In genomic region chr2:3008551-3009498, GRCh38 we compare ENCODE assay signal across 23 cellular contexts.
DNase-seq lines count a peak whose midpoint lies in the region; FAIRE-seq and TF ChIP-seq lines count a peak whose summit lies in the region.
"Had no signal": no experiment of that assay in that cellular context is flagged by ENCODE, and none has a peak within 500 bp of the region (broad histone marks: within the 10 kb centered on the region; RNA-seq: fewer than 3 reads in every experiment).

No MANE protein-coding gene starts in this region.

- peak overlapping the region in 3 of 5 experiments; percentile 56 to 90 (median 76) for H3K27ac Mint-ChIP-seq in brain
- peak overlapping the region; percentile 34 for H3K27ac Mint-ChIP-seq in nephron progenitor cell
- H3K27ac Mint-ChIP-seq in type B pancreatic cell: peak overlapping the region; percentile 26
- H3K27ac Mint-ChIP-seq: CD8-positive, alpha-beta T cell; GM23338 had no signal

- no peaks in the 10 kb centered on the region for H4K20me1 ChIP-seq in BLaER1 treated with 17β-estradiol and CSF1 and Interleukin-3, amounts not matched to agents 10 nM and 100 nM

- DNase-seq in nephron progenitor cell (no peak), type B pancreatic cell (ENCODE audit: extremely low spot score, unreplicated experiment) (no peak), GM19239 (ENCODE audit: insufficient read length, low spot score) (no peak), iPS-NIHi7 (ENCODE audit: extremely low spot score) (no peak)
- DNase-seq in activated effector memory CD4-positive, alpha-beta T cell treated with Interleukin-2 at 50 U/mL for 16 hours: no peak
- DNase-seq: C1 segment of cervical spinal cord; Calu3; CD8-positive, alpha-beta T cell; DMS153; HCEC 1CT; NCI-H1105; NCI-H2029 treated with DMSO at 0.1 percent for 48 hours; NCI-H226; NCI-H524 treated with DMSO at 0.1 percent for 48 hours; SW 1271 had no signal

- no peak overlapping the region for H3K27ac ChIP-seq in BLaER1 treated with 17β-estradiol and CSF1 and Interleukin-3, amounts not matched to agents 10 nM and 100 nM
- H3K27ac ChIP-seq: A549, HL-60, KMS-11, SJSA1 had no signal

- no peaks in the 10 kb centered on the region for H3K27me3 ChIP-seq in BLaER1 treated with 17β-estradiol and CSF1 and Interleukin-3, amounts not matched to agents 10 nM and 100 nM
- H3K27me3 ChIP-seq: SJSA1 had no signal

- TF ChIP-seq CTCF in brain (conservative IDR thresholded peaks at IDR 0.05) (no peak), nephron progenitor cell (IDR thresholded peaks at IDR 0.05) (no peak), type B pancreatic cell (conservative IDR thresholded peaks at IDR 0.05) (no peak)

- no peak overlapping the region for H3K4me3 ChIP-seq in BLaER1 treated with 17β-estradiol and CSF1 and Interleukin-3, amounts not matched to agents 10 nM and 100 nM
- H3K4me3 ChIP-seq: A549, GM23338, SJSA1 had no signal

- H3K4me1 Mint-ChIP-seq in brain (peaks cover 51% of the 10 kb centered on the region), nephron progenitor cell (peaks cover 21% of the 10 kb centered on the region), type B pancreatic cell (ENCODE audit: unreplicated experiment) (peaks cover 22% of the 10 kb centered on the region)

- no peak for FAIRE-seq in GM19239 (lab: Jason Lieb, UNC)
- FAIRE-seq: A549, GM12892 had no signal

- H3K36me3 ChIP-seq in BLaER1 treated with 17β-estradiol and CSF1 and Interleukin-3, amounts not matched to agents 10 nM and 100 nM: no peaks in the 10 kb centered on the region
- H3K36me3 ChIP-seq: SJSA1 had no signal

- peaks cover 13 to 23% (median 19%) of the 10 kb centered on the region in 11 experiments for H3K9me3 ChIP-seq in BLaER1 treated with 17β-estradiol and CSF1 and Interleukin-3, amounts not matched to agents 10 nM and 100 nM (replicated peaks in 1 of 11)
- H3K9me3 ChIP-seq: A549 had no signal

- H3K4me3 Mint-ChIP-seq in brain (peak overlapping the region in 1 of 5 experiments; percentile 15), nephron progenitor cell (no peak overlapping the region), type B pancreatic cell (peak overlapping the region; percentile 52)
- H3K4me3 Mint-ChIP-seq: CD8-positive, alpha-beta T cell; GM23338 had no signal

- H3K9me3 Mint-ChIP-seq in brain (peaks cover 12 to 20% (median 17%) of the 10 kb centered on the region in 5 experiments), nephron progenitor cell (peaks cover 15% of the 10 kb centered on the region), type B pancreatic cell (peaks cover 5% of the 10 kb centered on the region)

- H3K4me2 ChIP-seq in BLaER1 treated with 17β-estradiol and CSF1 and Interleukin-3, amounts not matched to agents 10 nM and 100 nM: peak overlapping the region in 6 of 11 experiments; percentile 9 to 63 (median 44); a peak in 8 of 22 replicates
- H3K4me2 ChIP-seq: A549, GM23338, KMS-11 had no signal

- peaks cover 0 to 18% (median 11%) of the 10 kb centered on the region in 10 experiments; a peak in 10 of 20 replicates for H3K4me1 ChIP-seq in BLaER1 treated with 17β-estradiol and CSF1 and Interleukin-3, amounts not matched to agents 10 nM and 100 nM
- H3K4me1 ChIP-seq: A549, SJSA1 had no signal

- H3K27me3 Mint-ChIP-seq in brain: no peaks in the 10 kb centered on the region
- H3K27me3 Mint-ChIP-seq in nephron progenitor cell (ENCODE audit: low read depth, poor library complexity): peaks cover 20% of the 10 kb centered on the region
- H3K27me3 Mint-ChIP-seq in type B pancreatic cell: peaks cover 12% of the 10 kb centered on the region

- H3K36me3 Mint-ChIP-seq in brain: peaks cover 6% of the 10 kb centered on the region
- no peaks in the 10 kb centered on the region for H3K36me3 Mint-ChIP-seq in nephron progenitor cell (ENCODE audit: low read depth)
- no peaks in the 10 kb centered on the region for H3K36me3 Mint-ChIP-seq in type B pancreatic cell
- H3K36me3 Mint-ChIP-seq: CD8-positive, alpha-beta T cell had no signal

- H3K9ac ChIP-seq in BLaER1 treated with 17β-estradiol and CSF1 and Interleukin-3, amounts not matched to agents 10 nM and 100 nM: no peak overlapping the region
- H3K9ac ChIP-seq: KMS-11 had no signal

Comparison
In these comparisons a context has a peak if more than half of its experiments do, and no peak if none do; other contexts are left out.
1. H3K27ac Mint-ChIP-seq: peak in every context shown above with its lines; median percentile 76 in brain; 34 in nephron progenitor cell; 26 in type B pancreatic cell.